1 cellular context compared by ENCODE assay signal in the genomic region with DNA sequence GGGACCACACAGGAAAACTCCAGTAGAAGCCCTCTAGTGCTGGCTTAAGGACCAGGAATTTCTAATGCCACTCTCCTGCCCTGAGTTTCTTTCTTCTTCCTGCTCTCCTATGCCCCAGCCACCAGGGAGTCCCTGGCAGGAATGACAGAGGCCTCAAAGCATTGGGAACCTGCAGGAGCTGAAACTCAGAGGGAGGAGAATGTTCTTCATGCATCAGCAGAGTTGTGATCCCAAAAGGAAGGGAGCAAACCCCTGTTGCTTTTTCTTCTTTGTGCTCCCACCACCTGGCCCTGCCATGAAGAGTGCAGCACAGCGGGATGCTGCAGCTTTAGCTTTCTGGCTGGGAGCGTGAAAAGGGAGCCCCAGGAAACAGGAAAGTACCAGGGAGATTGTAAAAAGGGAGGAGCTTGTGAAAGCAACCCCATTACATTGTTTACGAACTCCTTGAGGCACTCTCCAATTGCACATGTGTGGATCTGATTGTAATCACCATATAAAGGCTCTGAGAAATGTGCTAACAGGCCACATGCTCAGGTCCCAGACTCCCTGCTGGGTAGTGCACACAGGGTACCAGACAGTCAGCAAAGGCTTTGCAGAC.
TF ChIP-seq lines count a peak whose summit lies in the region.

No MANE protein-coding gene starts in this region.

TF ChIP-seq in GM23338, 12 proteins besides CTCF, POLR2A, EP300 and RAD21 (continued from another document):
- TF ChIP-seq ZNF462 (CRISPR knock-in tag; IDR thresholded peaks at IDR 0.05) (peak; percentile 99), STAT1 (IDR thresholded peaks at IDR 0.05; ENCODE audit: unreplicated experiment) (no peak), EZH2 (IDR thresholded peaks at IDR 0.05; ENCODE audit: low read depth, unreplicated experiment) (no peak), ZNF114 (CRISPR knock-in tag; IDR thresholded peaks at IDR 0.05) (peak; percentile 54; the same call in 1 of the 2 replicates), REST (IDR thresholded peaks at IDR 0.05; ENCODE audit: unreplicated experiment) (no peak), CREB1 (CRISPR knock-in tag; IDR thresholded peaks at IDR 0.05; ENCODE audit: low read depth) (no peak), EZH2phosphoT487 (IDR thresholded peaks at IDR 0.05; ENCODE audit: unreplicated experiment) (no peak), POLR2AphosphoS5 (IDR thresholded peaks at IDR 0.05; ENCODE audit: low read depth) (no peak), ZNF331 (CRISPR knock-in tag; IDR thresholded peaks at IDR 0.05; ENCODE audit: low read depth) (no peak)
TF ChIP-seq in GM23338: peak in this region for 4.
